ENCODE assay signal across 8 cellular contexts in genomic region chr17:40854175-40854814, GRCh38. TPM values are rescaled to one million over a fixed set of nuclear protein-coding genes. Genes with fewer than 3 reads are reported as not detected.
DNase-seq lines count a peak whose midpoint lies in the region; ATAC-seq, FAIRE-seq and TF ChIP-seq lines count a peak whose summit lies in the region.
"Had no signal": no experiment of that assay in that cellular context is flagged by ENCODE, and none has a peak within 500 bp of the region (broad histone marks: within the 10 kb centered on the region; RNA-seq: fewer than 3 reads in every experiment).

No MANE protein-coding gene starts in this region.

- intact Hi-C loops in K562 (cut with micrococcal nuclease): no loop called here
- intact Hi-C loops in sciatic nerve (cut with DNase I): no loop called here

- TF ChIP-seq POLR2A in K562 (conservative IDR thresholded peaks at IDR 0.05): no peak

- peak overlapping the region; percentile 69 for H2AFZ ChIP-seq in K562 (ENCODE audit: low read depth, low read length)

- no peak overlapping the region for H3K4me3 ChIP-seq in HFF-Myc (replicated peaks; ENCODE audit: low read depth, low read length)
- H3K4me3 ChIP-seq in K562: no peak overlapping the region

- H3K27ac ChIP-seq in K562 (ENCODE audit: extremely low read depth, low read depth, low read length): peak overlapping the region; percentile 66; the same call in 1 of the 3 replicates

- peak; percentile 69 for FAIRE-seq in K562 (lab: Jason Lieb, UNC)

- H3K9ac ChIP-seq in K562 (ENCODE audit: insufficient read depth in 1 of 2, low read depth in 2 of 2, low read length in 2 of 2): no peak overlapping the region; a peak in 1 of 4 replicates

- TF ChIP-seq CTCF in HFF-Myc (IDR thresholded peaks at IDR 0.05; ENCODE audit: low read depth, low read length, missing control alignments): no peak
- TF ChIP-seq CTCF in K562 (IDR thresholded peaks at IDR 0.05 in 2 of 3, conservative IDR thresholded peaks at IDR 0.05 in 1 of 3; ENCODE audit: insufficient read depth in 2 of 3, low read depth in 1 of 3, low read length in 3 of 3): no peak

- no peaks in the 10 kb centered on the region for H3K9me3 ChIP-seq in K562 (replicated peaks; ENCODE audit: control insufficient read depth, insufficient read depth, low read depth, low read length)

- H3K9me1 ChIP-seq in K562 (ENCODE audit: control insufficient read depth, insufficient read depth, low read length): no peaks in the 10 kb centered on the region

- in situ Hi-C loops in K562 (cut with MboI): no loop called here

- H3K4me1 ChIP-seq in K562 (replicated peaks in 1 of 2; ENCODE audit: control insufficient read depth in 2 of 2, insufficient read depth in 2 of 2, low read length in 2 of 2): peaks cover 0 to 19% of the 10 kb centered on the region in 2 experiments; a peak in 3 of 5 replicates

- H3K27me3 ChIP-seq in K562 (ENCODE audit: control insufficient read depth in 2 of 2, insufficient read depth in 2 of 2, low read length in 2 of 2): no peaks in the 10 kb centered on the region

- CTCF ChIA-PET in K562 (lab: Yijun Ruan, JAX; ENCODE audit: low intra/inter-chr PET ratio): no interaction called here

- peak overlapping the region; percentile 7; the same call in 1 of the 2 replicates for H3K4me2 ChIP-seq in K562 (ENCODE audit: insufficient read depth, low read length)

- H4K20me1 ChIP-seq in K562 (replicated peaks; ENCODE audit: control insufficient read depth, insufficient read depth, low read length): no peaks in the 10 kb centered on the region

- ATAC-seq in K562: peak; percentile 76
- peak; percentile 75 for ATAC-seq in sciatic nerve
- no peak for ATAC-seq in HG02798 (IDR thresholded peaks at IDR 0.05; ENCODE audit: poor library complexity, unreplicated experiment)
- ATAC-seq: naive thymus-derived CD8-positive, alpha-beta T cell had no signal

- POLR2A ChIA-PET in K562 (lab: Yijun Ruan, JAX): interaction anchor here (0.7 to 2.1 kb wide), 3 partner anchors 9 to 17 kb away, joined by 3 to 12 read pairs (median 4); no protein-coding TSS in a partner anchor

- no TSS peak for BruUV-seq in K562 (replicated peaks; lab: Mats Ljungman, UMichigan)

- TF ChIP-seq EP300 in K562 (IDR thresholded peaks at IDR 0.05; ENCODE audit: low read length): peak; percentile 80

- WGBS in K562 (ENCODE audit: insufficient coverage, low coverage, missing lambda C conversion rate): 8% methylated on average over 6 of the region's 6 CpGs

- no peaks in the 10 kb centered on the region for H3K36me3 ChIP-seq in K562 (ENCODE audit: control insufficient read depth, insufficient read depth, low read length)

- H3K79me2 ChIP-seq in K562 (ENCODE audit: control insufficient read depth, insufficient read depth, low read length): no peaks in the 10 kb centered on the region

- TF ChIP-seq RAD21 in K562 (CRISPR knock-in tag; conservative IDR thresholded peaks at IDR 0.05 in 1 of 2, IDR thresholded peaks at IDR 0.05 in 1 of 2): no peak

- DNase-seq in HFF-Myc (ENCODE audit: extremely low read depth, low read depth) (peak; percentile 69), K562 (ENCODE audit: extremely low read depth in 1 of 4, low spot score in 3 of 4) (peak; percentile 31 to 66 (median 38)), sciatic nerve (ENCODE audit: low spot score) (no peak), GDM1 (lab: John Stamatoyannopoulos, UW) (no peak)
- DNase-seq in activated CD4-positive, alpha-beta T cell treated with anti-CD3 and anti-CD28 coated beads, Interleukin-2, amount 50 U/mL, for 4 hours: no peak
- DNase-seq: naive thymus-derived CD8-positive, alpha-beta T cell; NCI-H2171 treated with DMSO at 0.1 percent for 48 hours had no signal

TF ChIP-seq in K562, 482 proteins besides CTCF, POLR2A, EP300 and RAD21 (continues in another document):
- TF ChIP-seq NCOA2 (IDR thresholded peaks at IDR 0.05; ENCODE audit: partially characterized antibody in 2 of 2) (peak in 1 of 2 experiments; percentile 34), GTF2A2 (tag; IDR thresholded peaks at IDR 0.05) (no peak), PHB (CRISPR knock-in tag; IDR thresholded peaks at IDR 0.05) (no peak)

RNA-seq across cellular contexts. Expression of gene KRT12, which starts 12.7 kb away (rescaled TPM):
- 1.2 TPM in 1 of 2 replicates, not detected in the other for total RNA-seq in K562 (2011; cell fraction: chromatin; rRNA removed; ENCODE audit: low replicate concordance)
- 1.3 TPM in 1 of 2 replicates, not detected in the other for total RNA-seq in K562 (2011; cell fraction: nucleolus; rRNA removed)
- not detected in 2 replicates for total RNA-seq in K562 (2011; cell fraction: nucleoplasm; rRNA removed)
- total RNA-seq in K562 (2014; rRNA removed) (6.2 and 7.5 TPM in 2 replicates), K562 (2014; rRNA removed; fragmentation: Illumina TruSeq; extraction: Trizol) (1.7 and 1.9 TPM in 2 replicates), K562 (2015; rRNA removed; fragmentation: Illumina TruSeq; extraction: Trizol) (2.3 and 3.1 TPM in 2 replicates), K562 (2021) (1.9 and 2.4 TPM in 2 replicates), sciatic nerve (not detected)
- polyA plus RNA-seq in K562 (2011; rRNA removed) (0.63 and 0.91 TPM in 2 replicates), K562 (2014; fragmentation: Illumina TruSeq; extraction: Trizol) (2.2 and 2.9 TPM in 2 replicates), K562 (2014; fragmentation: Nextera tagmentation; extraction: Ambion mirVana) (under 1 TPM; 0.18 to 0.53 TPM), K562 (2014; rRNA removed) (3.0 and 7.0 TPM in 2 replicates)
- 0.74 and 1.6 TPM in 2 replicates for polyA plus RNA-seq in K562 (2011; cell fraction: cytosol; rRNA removed)
- polyA plus RNA-seq in K562 (2011; cell fraction: nucleus; rRNA removed): 0.38 and 0.46 TPM in 2 replicates
- polyA plus RNA-seq in K562 (2012): 3.5 and 4.4 TPM in 2 replicates
- 0.18 and 0.42 TPM in 2 replicates for polyA minus RNA-seq in K562 (2011; rRNA and poly(A)+ RNA removed)
- polyA minus RNA-seq in K562 (2011; cell fraction: cytosol; rRNA and poly(A)+ RNA removed): not detected in 2 replicates
- 0.54 and 0.56 TPM in 2 replicates for polyA minus RNA-seq in K562 (2011; cell fraction: nucleus; rRNA and poly(A)+ RNA removed)
- total RNA-seq: naive thymus-derived CD8-positive, alpha-beta T cell had no signal
- polyA plus RNA-seq: naive thymus-derived CD8-positive, alpha-beta T cell had no signal

RNA-seq across cellular contexts. Expression of gene KRT20, which starts 30.7 kb away (rescaled TPM):
- total RNA-seq in K562 (2011; cell fraction: chromatin; rRNA removed; ENCODE audit: low replicate concordance): not detected in 2 replicates
- total RNA-seq in K562 (2011; cell fraction: nucleolus; rRNA removed): not detected in 2 replicates
- not detected in 2 replicates for total RNA-seq in K562 (2011; cell fraction: nucleoplasm; rRNA removed)
- not detected in 2 replicates for total RNA-seq in K562 (2014; rRNA removed)
- total RNA-seq in K562 (2014; rRNA removed; fragmentation: Illumina TruSeq; extraction: Trizol): not detected in 2 replicates
- not detected in 2 replicates for total RNA-seq in K562 (2015; rRNA removed; fragmentation: Illumina TruSeq; extraction: Trizol)
- total RNA-seq in K562 (2021): 0.44 and 0.51 TPM in 2 replicates
- not detected in 2 replicates for polyA plus RNA-seq in K562 (2011; rRNA removed)
- polyA plus RNA-seq in K562 (2011; cell fraction: cytosol; rRNA removed): not detected in 2 replicates
- not detected in 2 replicates for polyA plus RNA-seq in K562 (2011; cell fraction: nucleus; rRNA removed)
- not detected in 2 replicates for polyA plus RNA-seq in K562 (2012)
- polyA plus RNA-seq in K562 (2014; fragmentation: Illumina TruSeq; extraction: Trizol): not detected in 2 replicates
- polyA plus RNA-seq in K562 (2014; fragmentation: Nextera tagmentation; extraction: Ambion mirVana): not detected
- not detected in 2 replicates for polyA plus RNA-seq in K562 (2014; rRNA removed)
- polyA minus RNA-seq in K562 (2011; rRNA and poly(A)+ RNA removed): not detected in 2 replicates
- polyA minus RNA-seq in K562 (2011; cell fraction: cytosol; rRNA and poly(A)+ RNA removed): not detected in 2 replicates
- not detected in 2 replicates for polyA minus RNA-seq in K562 (2011; cell fraction: nucleus; rRNA and poly(A)+ RNA removed)
- total RNA-seq in sciatic nerve: not detected
- total RNA-seq: naive thymus-derived CD8-positive, alpha-beta T cell had no signal
- polyA plus RNA-seq: naive thymus-derived CD8-positive, alpha-beta T cell had no signal

RNA-seq across cellular contexts. Expression of gene KRT10, which starts 31.9 kb away (rescaled TPM):
- 11.6 and 27.7 TPM in 2 replicates for total RNA-seq in K562 (2011; cell fraction: chromatin; rRNA removed; ENCODE audit: low replicate concordance)
- 10.5 and 12.3 TPM in 2 replicates for total RNA-seq in K562 (2011; cell fraction: nucleolus; rRNA removed)
- total RNA-seq in K562 (2011; cell fraction: nucleoplasm; rRNA removed): 19.1 and 28.6 TPM in 2 replicates
- 64.0 and 70.5 TPM in 2 replicates for total RNA-seq in K562 (2014; rRNA removed)
- total RNA-seq in K562 (2014; rRNA removed; fragmentation: Illumina TruSeq; extraction: Trizol): 80.8 and 101 TPM in 2 replicates
- 45.7 and 51.0 TPM in 2 replicates for total RNA-seq in K562 (2015; rRNA removed; fragmentation: Illumina TruSeq; extraction: Trizol)
- total RNA-seq in K562 (2021): 153 and 166 TPM in 2 replicates
- polyA plus RNA-seq in K562 (2011; rRNA removed): 38.5 and 179 TPM in 2 replicates
- polyA plus RNA-seq in K562 (2011; cell fraction: cytosol; rRNA removed): 14.5 and 29.1 TPM in 2 replicates
- polyA plus RNA-seq in K562 (2011; cell fraction: nucleus; rRNA removed): 13.4 and 14.2 TPM in 2 replicates
- 97.2 and 238 TPM in 2 replicates for polyA plus RNA-seq in K562 (2012)
- polyA plus RNA-seq in K562 (2014; fragmentation: Illumina TruSeq; extraction: Trizol): 76.2 and 80.2 TPM in 2 replicates
- polyA plus RNA-seq in K562 (2014; fragmentation: Nextera tagmentation; extraction: Ambion mirVana): 10 to 100 TPM; 47.0 to 54.6 TPM
- 110 and 139 TPM in 2 replicates for polyA plus RNA-seq in K562 (2014; rRNA removed)
- polyA minus RNA-seq in K562 (2011; rRNA and poly(A)+ RNA removed): 5.6 and 37.3 TPM in 2 replicates
- polyA minus RNA-seq in K562 (2011; cell fraction: cytosol; rRNA and poly(A)+ RNA removed): 6.6 and 21.6 TPM in 2 replicates
- 2.4 and 4.8 TPM in 2 replicates for polyA minus RNA-seq in K562 (2011; cell fraction: nucleus; rRNA and poly(A)+ RNA removed)
- 34.1 TPM for total RNA-seq in sciatic nerve

RNA-seq across cellular contexts. Expression of gene KRT28, which starts 54.5 kb away (rescaled TPM):
- not detected in 2 replicates for total RNA-seq in K562 (2011; cell fraction: chromatin; rRNA removed; ENCODE audit: low replicate concordance)
- not detected in 2 replicates for total RNA-seq in K562 (2011; cell fraction: nucleolus; rRNA removed)
- not detected in 2 replicates for total RNA-seq in K562 (2011; cell fraction: nucleoplasm; rRNA removed)
- total RNA-seq in K562 (2014; rRNA removed): not detected in 2 replicates
- not detected in 2 replicates for total RNA-seq in K562 (2014; rRNA removed; fragmentation: Illumina TruSeq; extraction: Trizol)
- not detected in 2 replicates for total RNA-seq in K562 (2015; rRNA removed; fragmentation: Illumina TruSeq; extraction: Trizol)
- not detected in 2 replicates for total RNA-seq in K562 (2021)
- not detected in 2 replicates for polyA plus RNA-seq in K562 (2011; rRNA removed)
- polyA plus RNA-seq in K562 (2011; cell fraction: cytosol; rRNA removed): not detected in 2 replicates
- polyA plus RNA-seq in K562 (2011; cell fraction: nucleus; rRNA removed): not detected in 2 replicates
- not detected in 2 replicates for polyA plus RNA-seq in K562 (2012)
- not detected in 2 replicates for polyA plus RNA-seq in K562 (2014; fragmentation: Illumina TruSeq; extraction: Trizol)
- not detected for polyA plus RNA-seq in K562 (2014; fragmentation: Nextera tagmentation; extraction: Ambion mirVana)
- not detected in 2 replicates for polyA plus RNA-seq in K562 (2014; rRNA removed)
- polyA minus RNA-seq in K562 (2011; rRNA and poly(A)+ RNA removed): not detected in 2 replicates
- polyA minus RNA-seq in K562 (2011; cell fraction: cytosol; rRNA and poly(A)+ RNA removed): not detected in 2 replicates
- not detected in 2 replicates for polyA minus RNA-seq in K562 (2011; cell fraction: nucleus; rRNA and poly(A)+ RNA removed)
- not detected for total RNA-seq in sciatic nerve
- total RNA-seq: naive thymus-derived CD8-positive, alpha-beta T cell had no signal
- polyA plus RNA-seq: naive thymus-derived CD8-positive, alpha-beta T cell had no signal

Comparison
In these comparisons a context has a peak if more than half of its experiments do, and no peak if none do; other contexts are left out.
1. DNase-seq: peak in HFF-Myc (single experiment) and K562 (4 of 4); none in sciatic nerve (single experiment), GDM1 (single experiment) and activated CD4-positive, alpha-beta T cell treated with anti-CD3 and anti-CD28 coated beads, Interleukin-2, amount 50 U/mL, for 4 hours (0 of 2).